ENCODE assay signal across 1 cellular context in the genomic region with DNA sequence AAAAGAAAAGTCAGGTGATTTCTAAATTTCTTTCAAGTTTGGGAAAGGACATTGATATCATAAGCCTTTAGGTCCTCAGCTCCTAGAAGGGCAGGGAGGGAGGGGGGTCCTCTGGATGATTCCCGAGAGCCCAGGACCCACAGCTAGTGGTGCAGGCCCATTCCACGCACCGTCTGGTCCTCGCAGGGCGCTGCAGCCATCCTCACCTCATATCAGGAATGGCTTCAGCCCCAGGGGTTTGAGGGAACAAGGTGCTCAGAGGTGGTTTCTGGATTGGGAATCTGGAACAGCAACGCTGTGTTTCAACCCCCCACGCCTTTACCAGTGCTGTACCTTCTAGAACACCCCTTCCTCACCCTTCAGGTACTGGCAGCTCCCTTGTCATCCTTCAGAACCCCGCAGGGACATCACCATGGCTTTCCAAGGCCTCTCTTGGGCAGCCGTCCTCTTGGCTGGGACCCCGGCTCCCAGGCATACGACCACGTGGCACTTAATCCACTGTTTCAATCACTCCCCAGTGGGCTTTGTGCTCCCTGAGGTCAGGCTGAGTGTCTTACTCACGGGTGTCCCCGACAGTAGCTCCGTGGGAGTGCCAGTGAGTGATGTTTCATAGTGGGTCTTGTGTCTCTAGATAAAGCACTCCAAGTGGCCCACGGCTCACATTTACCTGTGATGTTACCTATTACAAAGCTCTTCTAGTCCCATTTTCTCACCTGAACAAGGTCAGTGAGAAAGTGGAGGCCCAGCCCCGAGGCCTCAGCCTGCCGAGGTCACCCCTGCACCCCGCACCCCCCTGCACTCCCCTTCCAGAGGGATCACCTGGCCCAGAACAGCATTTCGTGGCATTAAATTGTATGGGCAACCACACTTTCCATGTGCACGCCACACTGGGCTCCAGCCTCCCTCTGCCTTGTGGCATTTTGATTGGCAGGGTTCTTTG.
TF ChIP-seq lines count a peak whose summit lies in the region.

No MANE protein-coding gene starts in this region.

TF ChIP-seq in HepG2, 621 proteins besides CTCF, POLR2A, EP300 and RAD21 (continued from another document):
- no peak for TF ChIP-seq SP2 (CRISPR knock-in tag; IDR thresholded peaks at IDR 0.05)
- TF ChIP-seq IRF2 (CRISPR knock-in tag; IDR thresholded peaks at IDR 0.05), result no peak
- no peak for TF ChIP-seq SRSF4 (IDR thresholded peaks at IDR 0.05; ENCODE audit: low read depth, low read length, poor library complexity, severe bottlenecking)
- no peak for TF ChIP-seq GATAD2A (CRISPR knock-in tag; IDR thresholded peaks at IDR 0.05)
